ENCODE assay signal across 20 cellular contexts in genomic region chr3:175893566-175893965, GRCh38.
DNase-seq lines count a peak whose midpoint lies in the region; ATAC-seq and TF ChIP-seq lines count a peak whose summit lies in the region.
"Had no signal": no experiment of that assay in that cellular context is flagged by ENCODE, and none has a peak within 500 bp of the region (broad histone marks: within the 10 kb centered on the region; RNA-seq: fewer than 3 reads in every experiment).

No MANE protein-coding gene starts in this region.

- no peak overlapping the region for H3K4me3 ChIP-seq in mesenchymal stem cell (ENCODE audit: insufficient read depth in 1 of 2, low read depth in 1 of 2, low read length in 2 of 2)
- H3K4me3 ChIP-seq in sigmoid colon = no peak overlapping the region
- H3K4me3 ChIP-seq: A549, GM23248 had no signal

- H2BK15ac ChIP-seq in mesenchymal stem cell (ENCODE audit: low read depth, poor library complexity, severe bottlenecking) = no peak overlapping the region

- ATAC-seq in GM18868 (IDR thresholded peaks at IDR 0.05; ENCODE audit: unreplicated experiment) = no peak
- ATAC-seq: A549 had no signal

- H3K27ac ChIP-seq in mesenchymal stem cell (ENCODE audit: low read length, poor library complexity, severe bottlenecking) = no peak overlapping the region
- H3K27ac ChIP-seq in sigmoid colon = no peak overlapping the region
- H3K27ac ChIP-seq: A549, GM23248 had no signal

- intact Hi-C loops in sigmoid colon (cut with DNase I) = no loop called here

- no peak for TF ChIP-seq POLR2A in sigmoid colon (IDR thresholded peaks at IDR 0.05)

- H2AK5ac ChIP-seq in mesenchymal stem cell (ENCODE audit: low read length, severe bottlenecking) = no peak overlapping the region

- H3K4me2 ChIP-seq in mesenchymal stem cell (ENCODE audit: low read length, poor library complexity, severe bottlenecking) = no peak overlapping the region
- H3K4me2 ChIP-seq: A549 had no signal

- no peak overlapping the region for H3K4ac ChIP-seq in mesenchymal stem cell (ENCODE audit: low read depth in 1 of 2, low read length in 2 of 2)

- no peak for TF ChIP-seq EP300 in sigmoid colon (IDR thresholded peaks at IDR 0.05)

- H3K27me3 ChIP-seq in mesenchymal stem cell (ENCODE audit: control insufficient read depth in 1 of 2, insufficient read depth in 1 of 2, low read length in 2 of 2) (no peaks in the 10 kb centered on the region), sigmoid colon (no peaks in the 10 kb centered on the region)

- no peak overlapping the region for H3K18ac ChIP-seq in mesenchymal stem cell (ENCODE audit: low read depth in 1 of 2, low read length in 2 of 2)

- H3K23ac ChIP-seq in mesenchymal stem cell (ENCODE audit: low read length in 2 of 2) = no peak overlapping the region

- peak overlapping the region; percentile 51 for H2AFZ ChIP-seq in mesenchymal stem cell (ENCODE audit: low read depth, low read length)
- H2AFZ ChIP-seq: GM23248 had no signal

- peaks cover 2% of the 10 kb centered on the region for H3K9me3 ChIP-seq in mesenchymal stem cell (ENCODE audit: control insufficient read depth, low read length)
- H3K9me3 ChIP-seq in sigmoid colon = peaks cover 0 to 3% (median 0%) of the 10 kb centered on the region in 4 donors
- H3K9me3 ChIP-seq: A549 had no signal

- no peaks in the 10 kb centered on the region for H3K79me1 ChIP-seq in mesenchymal stem cell (replicated peaks; ENCODE audit: low read length, poor library complexity, severe bottlenecking)

- H3K9ac ChIP-seq in mesenchymal stem cell (ENCODE audit: low read length) = no peak overlapping the region
- H3K9ac ChIP-seq: GM23248 had no signal

- no peak overlapping the region for H4K8ac ChIP-seq in mesenchymal stem cell (ENCODE audit: low read length)

- no peak for TF ChIP-seq CTCF in sigmoid colon (IDR thresholded peaks at IDR 0.05)

- WGBS in mesenchymal stem cell = 87% methylated on average over 5 of the region's 5 CpGs
- 84 to 88% methylated on average over 5 of the region's 5 CpGs for WGBS in sigmoid colon, 2 donors

- DNase-seq in ELF-1 (ENCODE audit: low read depth, low spot score) (peak; percentile 42), SK-N-DZ (ENCODE audit: low spot score) (peak; percentile 73), mesenchymal stem cell (no peak), middle frontal gyrus (ENCODE audit: extremely low spot score, low spot score) (no peak), sigmoid colon (no peak), nucleus accumbens (lab: John Stamatoyannopoulos, UW) (no peak)
- DNase-seq: 8988T; ACHN; AML-193; C1 segment of cervical spinal cord; Calu3; CD4-positive, alpha-beta memory T cell; COR-L47; DMS53; DMS79 treated with DMSO at 0.1 percent for 48 hours; GM23248; H9; HFFc6 had no signal

- H3K14ac ChIP-seq in mesenchymal stem cell (ENCODE audit: low read length in 2 of 2) = no peak overlapping the region

- no peak overlapping the region for H2BK120ac ChIP-seq in mesenchymal stem cell (ENCODE audit: low read depth, low read length)

- H2BK5ac ChIP-seq in mesenchymal stem cell (ENCODE audit: low read depth, low read length, poor library complexity, severe bottlenecking) = no peak overlapping the region

- no peaks in the 10 kb centered on the region for H3K36me3 ChIP-seq in mesenchymal stem cell (ENCODE audit: control insufficient read depth in 1 of 2, insufficient read depth in 2 of 2, low read depth in 1 of 2, low read length in 2 of 2)
- H3K36me3 ChIP-seq in sigmoid colon = no peaks in the 10 kb centered on the region

- no peak overlapping the region for H4K91ac ChIP-seq in mesenchymal stem cell (ENCODE audit: low read length)

- H3K4me1 ChIP-seq in mesenchymal stem cell (ENCODE audit: control insufficient read depth, insufficient read depth, low read depth, low read length) = no peaks in the 10 kb centered on the region
- no peaks in the 10 kb centered on the region for H3K4me1 ChIP-seq in sigmoid colon
- H3K4me1 ChIP-seq: A549 had no signal

- no peak overlapping the region for H2BK12ac ChIP-seq in mesenchymal stem cell (ENCODE audit: low read length in 2 of 2)

Comparison
In these comparisons a context has a peak if more than half of its experiments do, and no peak if none do; other contexts are left out.
1. DNase-seq: peak in ELF-1 (single experiment) and SK-N-DZ (single experiment); none in mesenchymal stem cell (single experiment), middle frontal gyrus (single experiment), sigmoid colon (single experiment) and nucleus accumbens (0 of 56).